Comparison of ENCODE assay signal across 9 cellular contexts in genomic region chr6:127514396-127515227, GRCh38. TPM values are rescaled to one million over a fixed set of nuclear protein-coding genes. Genes with fewer than 3 reads are reported as not detected.
A peak's percentile ranks its signal among the peaks of the same experiment; 100 is the strongest.
DNase-seq lines count a peak whose midpoint lies in the region; ATAC-seq, FAIRE-seq and TF ChIP-seq lines count a peak whose summit lies in the region.
"Had no signal": no experiment of that assay in that cellular context is flagged by ENCODE, and none has a peak within 500 bp of the region (broad histone marks: within the 10 kb centered on the region; RNA-seq: fewer than 3 reads in every experiment).

No MANE protein-coding gene starts in this region.

- no peaks in the 10 kb centered on the region for H3K9me2 ChIP-seq in PC-9 (ENCODE audit: insufficient read depth)

- DNase-seq in Calu3 (no peak), PC-9 (peak in 1 of 2 experiments; percentile 12), astrocyte (ENCODE audit: low read depth) (peak; percentile 67), skeletal muscle cell (ENCODE audit: low read depth) (peak; percentile 27), HK-2 (ENCODE audit: unreplicated experiment) (no peak), D721Med (ENCODE audit: insufficient read length, low spot score) (no peak)

- ATAC-seq in GM21576 (IDR thresholded peaks at IDR 0.05; ENCODE audit: unreplicated experiment), result no peak

- no peaks in the 10 kb centered on the region for H3K79me2 ChIP-seq in PC-9 (ENCODE audit: low read depth)
- peaks cover 27% of the 10 kb centered on the region for H3K79me2 ChIP-seq in astrocyte (ENCODE audit: insufficient read depth, low read length)

- H3K36me3 ChIP-seq in PC-9 (ENCODE audit: low read depth), result no peaks in the 10 kb centered on the region
- H3K36me3 ChIP-seq in astrocyte (ENCODE audit: insufficient read depth, low read length), result peaks cover 28% of the 10 kb centered on the region
- no peaks in the 10 kb centered on the region for H3K36me3 ChIP-seq in iPS-15b (ENCODE audit: control insufficient read depth, insufficient read depth, low read length)

- no peaks in the 10 kb centered on the region for H3K4me1 Mint-ChIP-seq in Calu3 (ENCODE audit: low read depth, unreplicated experiment)
- peaks cover 21% of the 10 kb centered on the region for H3K4me1 Mint-ChIP-seq in astrocyte (ENCODE audit: low read depth, unreplicated experiment)

- H3K27ac Mint-ChIP-seq in Calu3 (ENCODE audit: unreplicated experiment) (no peak overlapping the region), astrocyte (ENCODE audit: unreplicated experiment) (peak overlapping the region; percentile 84)

- 0 out of 2 replicates have a peak, but pooled peaks cover 11% of the 10 kb centered on the region for H3F3A ChIP-seq in PC-9 (ENCODE audit: insufficient read depth, low read depth)

- H3K4me3 Mint-ChIP-seq in Calu3 (ENCODE audit: low read depth, unreplicated experiment), result peak overlapping the region; percentile 75
- peak overlapping the region; percentile 99 for H3K4me3 Mint-ChIP-seq in astrocyte (ENCODE audit: unreplicated experiment)

- H3K9ac ChIP-seq in astrocyte (ENCODE audit: low read length) (peak overlapping the region; percentile 77), iPS-15b (ENCODE audit: low read depth, low read length) (no peak overlapping the region)

- H3K4me1 ChIP-seq in PC-9 (replicated peaks; ENCODE audit: insufficient read depth), result peaks cover 9% of the 10 kb centered on the region; the same call in 1 of the 2 replicates
- H3K4me1 ChIP-seq in astrocyte (ENCODE audit: insufficient read depth, low read length), result peaks cover 12% of the 10 kb centered on the region
- no peaks in the 10 kb centered on the region for H3K4me1 ChIP-seq in iPS-15b (ENCODE audit: control insufficient read depth, insufficient read depth, low read length)

- no peak for TF ChIP-seq CTCF in Calu3 (IDR thresholded peaks at IDR 0.05; ENCODE audit: unreplicated experiment)
- TF ChIP-seq CTCF in PC-9 (conservative IDR thresholded peaks at IDR 0.05), result no peak
- no peak for TF ChIP-seq CTCF in astrocyte (IDR thresholded peaks at IDR 0.05; ENCODE audit: insufficient read depth, low read depth, low read length)
- no peak for TF ChIP-seq CTCF in D721Med (IDR thresholded peaks at IDR 0.05; ENCODE audit: insufficient read depth, missing control alignments)

- H3K4me2 ChIP-seq in PC-9 (peak overlapping the region; percentile 94), astrocyte (ENCODE audit: low read length) (peak overlapping the region; percentile 86)

- H3K27ac ChIP-seq in PC-9 (no peak overlapping the region), astrocyte (ENCODE audit: low read depth, low read length) (peak overlapping the region; percentile 29)

- peak overlapping the region; percentile 88 for H2AFZ ChIP-seq in PC-9
- H2AFZ ChIP-seq in astrocyte (ENCODE audit: low read depth, low read length), result peak overlapping the region; percentile 63

- H3K27me3 Mint-ChIP-seq in Calu3 (ENCODE audit: unreplicated experiment) (peaks cover 22% of the 10 kb centered on the region), astrocyte (ENCODE audit: low read depth, unreplicated experiment) (no peaks in the 10 kb centered on the region)

- BruUV-seq in Calu3 (replicated peaks; lab: Mats Ljungman, UMichigan), result no TSS peak
- no TSS peak for BruUV-seq in PC-9 (replicated peaks; lab: Mats Ljungman, UMichigan)

- peak overlapping the region; percentile 70 for H3K4me3 ChIP-seq in PC-9
- peak overlapping the region; percentile 69 for H3K4me3 ChIP-seq in astrocyte (ENCODE audit: insufficient read depth, low read depth, low read length)
- H3K4me3 ChIP-seq in iPS-15b (ENCODE audit: low read depth, low read length), result peak overlapping the region; percentile 71
- peak overlapping the region; percentile 72 for H3K4me3 ChIP-seq in skeletal muscle cell (ENCODE audit: low read depth, low read length)

- H4K20me1 ChIP-seq in PC-9 (ENCODE audit: insufficient read depth) (no peaks in the 10 kb centered on the region), astrocyte (ENCODE audit: insufficient read depth, low read length) (peaks cover 24% of the 10 kb centered on the region)

- H3K9me3 Mint-ChIP-seq in Calu3 (ENCODE audit: low read depth, unreplicated experiment), result no peaks in the 10 kb centered on the region
- no peaks in the 10 kb centered on the region for H3K9me3 Mint-ChIP-seq in astrocyte (ENCODE audit: unreplicated experiment)

- FAIRE-seq in astrocyte (lab: Jason Lieb, UNC) (no peak), D721Med (lab: Jason Lieb, UNC) (no peak)

- H3K36me3 Mint-ChIP-seq in Calu3 (ENCODE audit: insufficient read depth, unreplicated experiment) (peaks cover 19% of the 10 kb centered on the region), astrocyte (ENCODE audit: low read depth, unreplicated experiment) (peaks cover 17% of the 10 kb centered on the region)

- H3K9me3 ChIP-seq in PC-9 (ENCODE audit: insufficient read depth, low read depth) (no peaks in the 10 kb centered on the region), astrocyte (ENCODE audit: insufficient read depth, low read depth, low read length) (no peaks in the 10 kb centered on the region), iPS-15b (ENCODE audit: control insufficient read depth, insufficient read depth, low read length) (no peaks in the 10 kb centered on the region)

- intact Hi-C loops in Calu3 (cut with micrococcal nuclease; ENCODE audit: unreplicated experiment) (loop anchor here (5.0 kb wide), 1 partner anchor 32 kb away; no protein-coding TSS in a partner anchor), PC-9 (cut with micrococcal nuclease; ENCODE audit: unreplicated experiment) (loop anchor here (5.0 kb wide), 2 partner anchors 32 to 47 kb away; no protein-coding TSS in a partner anchor)

- H3K27me3 ChIP-seq in PC-9 (ENCODE audit: insufficient read depth, low read depth), result peaks cover 6% of the 10 kb centered on the region; the same call in 1 of the 2 replicates
- H3K27me3 ChIP-seq in astrocyte (ENCODE audit: insufficient read depth, low read length), result no peaks in the 10 kb centered on the region
- peaks cover 48% of the 10 kb centered on the region for H3K27me3 ChIP-seq in iPS-15b (ENCODE audit: control insufficient read depth, insufficient read depth, low read length)

- CTCF ChIA-PET in Calu3 (lab: Charles Lee), result interaction anchor here (2.2 kb wide), 1 partner anchor 48 kb away, joined by 10 read pairs; no protein-coding TSS in a partner anchor
- CTCF ChIA-PET in PC-9 (lab: Charles Lee), result no interaction called here

- POLR2A ChIA-PET in PC-9 (lab: Charles Lee; ENCODE audit: unreplicated experiment), result no interaction called here

RNA-seq across cellular contexts. Expression of gene KIAA0408, which starts 55.4 kb away (rescaled TPM):
- total RNA-seq in Calu3 (2022), result 0.31 and 0.91 TPM in 2 replicates
- total RNA-seq in PC-9 (2021), result not detected in 2 replicates
- total RNA-seq in astrocyte, result 17.5 and 19.6 TPM in 2 replicates
- total RNA-seq: pulmonary artery endothelial cell had no signal

Comparison
In these comparisons a context has a peak if more than half of its experiments do, and no peak if none do; other contexts are left out.
1. DNase-seq: peak in astrocyte (single experiment) and skeletal muscle cell (single experiment); none in Calu3 (single experiment), HK-2 (single experiment) and D721Med (single experiment).
2. Peak in every context shown above with its lines, with median percentiles within 50 percentile points of each other: H3K4me3 ChIP-seq.